In genomic region chr9:82333671-82334070, GRCh38 we compare ENCODE assay signal across 18 cellular contexts.
"Had no signal": no experiment of that assay in that cellular context is flagged by ENCODE, and none has a peak within 500 bp of the region (broad histone marks: within the 10 kb centered on the region; RNA-seq: fewer than 3 reads in every experiment).

No MANE protein-coding gene starts in this region.

- H3K4me3 ChIP-seq: gastroesophageal sphincter, heart right ventricle, lung, ovary, tibial artery, uterus had no signal

- H3K27me3 ChIP-seq: gastroesophageal sphincter, heart right ventricle, ovary, tibial artery, uterus had no signal

- H3K4me1 ChIP-seq: tibial artery, uterus had no signal

- DNase-seq: activated CD4-positive, alpha-beta T cell treated with anti-CD3 and anti-CD28 coated beads, Interleukin-2, amount 50 U/mL, for 4 hours; activated CD4-positive, CD25-positive, alpha-beta regulatory T cell treated with anti-CD3 and anti-CD28 coated beads, Interleukin-2, amount 50 U/mL, for 72 hours; activated naive CD4-positive, alpha-beta T cell treated with Interleukin-2 at 50 U/mL for 16 hours; activated T-cell treated with anti-CD3 and anti-CD28 coated beads for 4 hours; aorta; dermis blood vessel endothelial cell; effector memory CD8-positive, alpha-beta T cell; heart right ventricle; left colon; midbrain; ovary; stimulated activated CD4-positive, alpha-beta T cell treated with anti-CD3 and anti-CD28 coated beads, Interleukin-2, amount 100 ng/mL, for 48 hours; stimulated activated naive B cell treated with anti-CD40 and anti-IgM and Interleukin-4, amounts not matched to agents 10 μg/mL and 1 μg/mL and 100 μg/mL, for 72 hours; T-helper 9 cell; tibial artery; uterus had no signal

- H3K36me3 ChIP-seq: gastroesophageal sphincter, heart right ventricle, ovary, tibial artery, uterus had no signal

- H3K9me3 ChIP-seq: gastroesophageal sphincter, heart right ventricle, ovary, tibial artery, uterus had no signal

- ATAC-seq: effector memory CD8-positive, alpha-beta T cell; gastroesophageal sphincter; heart right ventricle; left colon; stimulated activated naive B cell treated with anti-CD40 and anti-IgM and Interleukin-4, amounts not matched to agents 10 μg/mL and 1 μg/mL and 100 μg/mL, for 72 hours had no signal

- H3K27ac ChIP-seq: gastroesophageal sphincter, heart right ventricle, ovary, tibial artery, uterus had no signal
